Comparison of ENCODE assay signal across 9 cellular contexts in genomic region chr3:106333911-106334618, GRCh38.
DNase-seq lines count a peak whose midpoint lies in the region; ATAC-seq, FAIRE-seq and TF ChIP-seq lines count a peak whose summit lies in the region.
"Had no signal": no experiment of that assay in that cellular context is flagged by ENCODE, and none has a peak within 500 bp of the region (broad histone marks: within the 10 kb centered on the region; RNA-seq: fewer than 3 reads in every experiment).

No MANE protein-coding gene starts in this region.

- H3K4me3 Mint-ChIP-seq in activated CD8-positive, alpha-beta memory T cell treated with anti-CD3 and anti-CD28 coated beads, Interleukin-2, amount 10 ng/mL, durations not matched to agents 7 days and 5 days, result peak overlapping the region; percentile 75

- H3K9me3 ChIP-seq in mammary epithelial cell (replicated peaks; ENCODE audit: insufficient read depth, low read length), result no peaks in the 10 kb centered on the region
- H3K9me3 ChIP-seq: BLaER1 treated with 17β-estradiol and CSF1 and Interleukin-3, amounts not matched to agents 10 nM and 100 nM had no signal

- no peak overlapping the region for H3K9ac ChIP-seq in mammary epithelial cell (ENCODE audit: insufficient read depth, low read length)
- H3K9ac ChIP-seq: BLaER1 treated with 17β-estradiol and CSF1 and Interleukin-3, amounts not matched to agents 10 nM and 100 nM had no signal

- H3K36me3 ChIP-seq in mammary epithelial cell (ENCODE audit: insufficient read depth, low read length), result no peaks in the 10 kb centered on the region
- H3K36me3 ChIP-seq: BLaER1 treated with 17β-estradiol and CSF1 and Interleukin-3, amounts not matched to agents 10 nM and 100 nM had no signal

- no peaks in the 10 kb centered on the region for H3K27me3 Mint-ChIP-seq in activated CD8-positive, alpha-beta memory T cell treated with anti-CD3 and anti-CD28 coated beads, Interleukin-2, amount 10 ng/mL, durations not matched to agents 7 days and 5 days

- no peak overlapping the region for H3K4me3 ChIP-seq in mammary epithelial cell (replicated peaks in 1 of 3; ENCODE audit: insufficient read depth in 1 of 3, low read depth in 2 of 3, low read length in 3 of 3)
- H3K4me3 ChIP-seq: BLaER1 treated with 17β-estradiol and CSF1 and Interleukin-3, amounts not matched to agents 10 nM and 100 nM had no signal

- CTCF ChIA-PET in activated CD8-positive, alpha-beta memory T cell treated with anti-CD3 and anti-CD28 coated beads, Interleukin-2, amount 10 ng/mL, durations not matched to agents 7 days and 5 days (lab: Charles Lee), result interaction anchor here (1.3 kb wide), 1 partner anchor 161 kb away, joined by 3 read pairs; no protein-coding TSS in a partner anchor
- CTCF ChIA-PET in mammary epithelial cell (lab: Charles Lee; ENCODE audit: low non-redundant PET), result no interaction called here

- in situ Hi-C loops in mammary epithelial cell (cut with MboI; ENCODE audit: low sequenced_read_pairs in 2 of 2), result no loop called here

- FAIRE-seq in GM12892 (lab: Jason Lieb, UNC), result no peak

- H3K79me2 ChIP-seq in mammary epithelial cell (ENCODE audit: insufficient read depth, low read length), result no peaks in the 10 kb centered on the region

- intact Hi-C loops in mammary epithelial cell (cut with micrococcal nuclease), result loop anchor here (5.0 to 10.0 kb wide), 2 partner anchors 273 to 469 kb away; partner anchors contain the start of gene CBLB

- no peak for TF ChIP-seq CTCF in mammary epithelial cell (conservative IDR thresholded peaks at IDR 0.05 in 1 of 2, IDR thresholded peaks at IDR 0.05 in 1 of 2; ENCODE audit: extremely low read depth in 1 of 2, insufficient read depth in 1 of 2, low read depth in 1 of 2, low read length in 2 of 2)

- ATAC-seq in activated CD8-positive, alpha-beta memory T cell treated with anti-CD3 and anti-CD28 coated beads, Interleukin-2, amount 10 ng/mL, durations not matched to agents 7 days and 5 days, result peak; percentile 59
- ATAC-seq in GM21529 (IDR thresholded peaks at IDR 0.05; ENCODE audit: unreplicated experiment) (no peak), HG02884 (IDR thresholded peaks at IDR 0.05; ENCODE audit: unreplicated experiment) (no peak)

- no peak for TF ChIP-seq POLR2A in GM12892 (IDR thresholded peaks at IDR 0.05; ENCODE audit: low read depth, low read length)

- dilution Hi-C loops in mammary epithelial cell (cut with HindIII; ENCODE audit: low sequenced_read_pairs), result loop anchor here (10.0 kb wide), 1 partner anchor 61 kb away; no protein-coding TSS in a partner anchor

- peak overlapping the region; percentile 29 for H3K27ac ChIP-seq in mammary epithelial cell (ENCODE audit: insufficient read depth, low read depth, low read length)
- H3K27ac ChIP-seq: BLaER1 treated with 17β-estradiol and CSF1 and Interleukin-3, amounts not matched to agents 10 nM and 100 nM had no signal

- peak overlapping the region; percentile 41 for H3K4me2 ChIP-seq in mammary epithelial cell (ENCODE audit: insufficient read depth, low read depth, low read length)

- WGBS in mammary epithelial cell (ENCODE audit: low coverage, missing lambda C conversion rate), result 49% methylated on average over 3 of the region's 3 CpGs

- DNase-seq in activated CD8-positive, alpha-beta memory T cell treated with anti-CD3 and anti-CD28 coated beads, Interleukin-2, amount 10 ng/mL, durations not matched to agents 7 days and 5 days, result peak; percentile 81
- no peak for DNase-seq in activated CD8-positive, alpha-beta memory T cell treated with anti-CD3 and anti-CD28 coated beads, Interleukin-2, amount 50 U/mL, for 48 hours
- peak; percentile 84 for DNase-seq in M059J (ENCODE audit: low read depth)
- peak; percentile 94 for DNase-seq in mammary epithelial cell
- DNase-seq in stimulated activated CD8-positive, alpha-beta memory T cell treated with anti-CD3 and anti-CD28 coated beads, Interleukin-12 subunit alpha, Interleukin-12 subunit beta, amount 100 ng/mL, for 4 hours (ENCODE audit: low read depth), result peak; percentile 22
- no peak for DNase-seq in GM12892 (ENCODE audit: insufficient read length)

- H3K4me1 ChIP-seq in mammary epithelial cell (ENCODE audit: insufficient read depth, low read length), result peaks cover 14% of the 10 kb centered on the region

- peaks cover 24% of the 10 kb centered on the region for H3K36me3 Mint-ChIP-seq in activated CD8-positive, alpha-beta memory T cell treated with anti-CD3 and anti-CD28 coated beads, Interleukin-2, amount 10 ng/mL, durations not matched to agents 7 days and 5 days

- H2AFZ ChIP-seq in mammary epithelial cell (ENCODE audit: low read depth, low read length), result no peak overlapping the region

- H4K20me1 ChIP-seq in mammary epithelial cell (ENCODE audit: insufficient read depth, low read length), result no peaks in the 10 kb centered on the region
- H4K20me1 ChIP-seq: BLaER1 treated with 17β-estradiol and CSF1 and Interleukin-3, amounts not matched to agents 10 nM and 100 nM had no signal

- H3K4me1 Mint-ChIP-seq in activated CD8-positive, alpha-beta memory T cell treated with anti-CD3 and anti-CD28 coated beads, Interleukin-2, amount 10 ng/mL, durations not matched to agents 7 days and 5 days, result peaks cover 77% of the 10 kb centered on the region

- H3K9me3 Mint-ChIP-seq in activated CD8-positive, alpha-beta memory T cell treated with anti-CD3 and anti-CD28 coated beads, Interleukin-2, amount 10 ng/mL, durations not matched to agents 7 days and 5 days (ENCODE audit: low read depth), result no peaks in the 10 kb centered on the region

- no peaks in the 10 kb centered on the region for H3K27me3 ChIP-seq in mammary epithelial cell (ENCODE audit: insufficient read depth, low read length)
- H3K27me3 ChIP-seq: BLaER1 treated with 17β-estradiol and CSF1 and Interleukin-3, amounts not matched to agents 10 nM and 100 nM had no signal

- peak overlapping the region; percentile 90 for H3K27ac Mint-ChIP-seq in activated CD8-positive, alpha-beta memory T cell treated with anti-CD3 and anti-CD28 coated beads, Interleukin-2, amount 10 ng/mL, durations not matched to agents 7 days and 5 days

- BruUV-seq in mammary epithelial cell (replicated peaks; lab: Mats Ljungman, UMichigan), result no TSS peak

Comparison
In these comparisons a context has a peak if more than half of its experiments do, and no peak if none do; other contexts are left out.
1. DNase-seq: peak in activated CD8-positive, alpha-beta memory T cell treated with anti-CD3 and anti-CD28 coated beads, Interleukin-2, amount 10 ng/mL, durations not matched to agents 7 days and 5 days (single experiment), M059J (single experiment), mammary epithelial cell (single experiment) and stimulated activated CD8-positive, alpha-beta memory T cell treated with anti-CD3 and anti-CD28 coated beads, Interleukin-12 subunit alpha, Interleukin-12 subunit beta, amount 100 ng/mL, for 4 hours (single experiment); none in activated CD8-positive, alpha-beta memory T cell treated with anti-CD3 and anti-CD28 coated beads, Interleukin-2, amount 50 U/mL, for 48 hours (single experiment) and GM12892 (single experiment).